ENCODE assay signal across 6 cellular contexts in genomic region chr14:24327914-24328313, GRCh38. TPM values are rescaled to one million over a fixed set of nuclear protein-coding genes. Genes with fewer than 3 reads are reported as not detected.
DNase-seq lines count a peak whose midpoint lies in the region; ATAC-seq and TF ChIP-seq lines count a peak whose summit lies in the region.
"Not testable (repeated sequence)": the region's sequence is repeated elsewhere in the genome, so short reads cannot be mapped to it uniquely, and the experiment has no call there.

No MANE protein-coding gene starts in this region.

- H3K9me3 ChIP-seq in BE2C, prostate gland: not testable (repeated sequence)

- TF ChIP-seq POLR2A in prostate gland (IDR thresholded peaks at IDR 0.05) = not testable (repeated sequence)

- TF ChIP-seq CTCF in BE2C (IDR thresholded peaks at IDR 0.05; ENCODE audit: low read depth, low read length) (peak; percentile 36), HFFc6 (IDR thresholded peaks at IDR 0.05) (peak; percentile 77), prostate gland (IDR thresholded peaks at IDR 0.05) (peak in 3 of 4 experiments; percentile 45 to 79 (median 72))

- DNase-seq in BE2C = peak; percentile 63
- DNase-seq in HFFc6 = peak; percentile 52
- peak; percentile 16 for DNase-seq in T1000 (lab: John Stamatoyannopoulos, UW)
- DNase-seq in central memory CD8-positive, alpha-beta T cell (ENCODE audit: low spot score in 2 of 2) = not testable (repeated sequence)
- DNase-seq in left ventricle myocardium superior = peak; percentile 73
- peak; percentile 36 for DNase-seq in prostate gland (ENCODE audit: low spot score)

- H3K4me1 Mint-ChIP-seq in HFFc6 (ENCODE audit: low read depth) = peaks cover 12% of the 10 kb centered on the region
- H3K4me1 Mint-ChIP-seq in central memory CD8-positive, alpha-beta T cell = peaks cover 62% of the 10 kb centered on the region

- H3K4me3 ChIP-seq in BE2C (ENCODE audit: low read depth, low read length); prostate gland: not testable (repeated sequence)

- H3K27me3 Mint-ChIP-seq in HFFc6 (ENCODE audit: insufficient read depth) = peaks cover 12% of the 10 kb centered on the region
- not testable (repeated sequence) for H3K27me3 Mint-ChIP-seq in central memory CD8-positive, alpha-beta T cell

- 1% methylated on average over 9 of the region's 9 CpGs for WGBS in prostate gland

- not testable (repeated sequence) for H3K9me3 Mint-ChIP-seq in HFFc6; central memory CD8-positive, alpha-beta T cell

- H3K4me3 Mint-ChIP-seq in HFFc6 = not testable (repeated sequence)
- peak overlapping the region; percentile 48 for H3K4me3 Mint-ChIP-seq in central memory CD8-positive, alpha-beta T cell

- H3K27ac ChIP-seq in prostate gland = not testable (repeated sequence)

- H3K27me3 ChIP-seq in BE2C; prostate gland (replicated peaks; ENCODE audit: insufficient read depth): not testable (repeated sequence)

- H3K4me1 ChIP-seq in BE2C; prostate gland (replicated peaks): not testable (repeated sequence)

- not testable (repeated sequence) for ATAC-seq in central memory CD8-positive, alpha-beta T cell (replicated peaks; ENCODE audit: extremely low read depth, poor library complexity, severe bottlenecking); left ventricle myocardium superior

- H3K36me3 Mint-ChIP-seq in HFFc6 (ENCODE audit: low read depth) = not testable (repeated sequence)
- peaks cover 19% of the 10 kb centered on the region for H3K36me3 Mint-ChIP-seq in central memory CD8-positive, alpha-beta T cell (ENCODE audit: insufficient read depth)

- intact Hi-C loops in left ventricle myocardium superior (cut with micrococcal nuclease); prostate gland (cut with DNase I): not testable (repeated sequence)

- H3K27ac Mint-ChIP-seq in HFFc6 = not testable (repeated sequence)
- H3K27ac Mint-ChIP-seq in central memory CD8-positive, alpha-beta T cell (ENCODE audit: low read depth) = peak overlapping the region; percentile 79

- H3K36me3 ChIP-seq in BE2C, prostate gland: not testable (repeated sequence)

RNA-seq across cellular contexts. Expression of gene ADCY4, which starts 7.0 kb away (rescaled TPM):
- polyA plus RNA-seq in BE2C (2012; ENCODE audit: insufficient read depth, insufficient read length, low read depth) = not detected
- total RNA-seq in HFFc6 (2021; fragmentation: NEBNext Ultra II Directional; extraction: Animal tissue kit (Norgen Biotek cat#: 25700)) = under 1 TPM in 3 of 6 experiments, not detected in 3; 0.25 to 0.41 (median 0.34) TPM
- total RNA-seq in left ventricle myocardium superior (26.5 TPM), prostate gland (10 to 100 TPM; 19.4 to 28.7 TPM)

RNA-seq across cellular contexts. Expression of gene RIPK3, which starts 11.9 kb away (rescaled TPM):
- polyA plus RNA-seq in BE2C (2012; ENCODE audit: insufficient read depth, insufficient read length, low read depth) = not detected
- not detected for total RNA-seq in HFFc6 (2021; fragmentation: NEBNext Ultra II Directional; extraction: Animal tissue kit (Norgen Biotek cat#: 25700))
- total RNA-seq in left ventricle myocardium superior (3.5 TPM), prostate gland (1 to 10 TPM; 1.9 to 7.6 TPM)

RNA-seq across cellular contexts. Expression of gene LTB4R, which starts 16.6 kb away (rescaled TPM):
- polyA plus RNA-seq in BE2C (2012; ENCODE audit: insufficient read depth, insufficient read length, low read depth) = 103 TPM
- total RNA-seq in HFFc6 (2021; fragmentation: NEBNext Ultra II Directional; extraction: Animal tissue kit (Norgen Biotek cat#: 25700)) = 1 to 10 TPM; 1.5 to 2.9 (median 1.9) TPM
- total RNA-seq in left ventricle myocardium superior (1.6 TPM), prostate gland (10 to 100 TPM; 11.8 to 14.2 TPM)

RNA-seq across cellular contexts. Expression of gene LTB4R2, which starts 18.0 kb away (rescaled TPM):
- polyA plus RNA-seq in BE2C (2012; ENCODE audit: insufficient read depth, insufficient read length, low read depth) = 55.5 TPM
- total RNA-seq in HFFc6 (2021; fragmentation: NEBNext Ultra II Directional; extraction: Animal tissue kit (Norgen Biotek cat#: 25700)) = 1 to 10 TPM; 2.2 to 3.0 (median 2.3) TPM
- total RNA-seq in left ventricle myocardium superior (1.5 TPM), prostate gland (10 to 100 TPM; 19.5 to 27.3 TPM)

RNA-seq across cellular contexts. Expression of gene CIDEB, which starts 20.1 kb away (rescaled TPM):
- 9.7 TPM for polyA plus RNA-seq in BE2C (2012; ENCODE audit: insufficient read depth, insufficient read length, low read depth)
- under 1 TPM in 5 of 6 experiments, not detected in 1; 0.17 to 0.40 (median 0.20) TPM for total RNA-seq in HFFc6 (2021; fragmentation: NEBNext Ultra II Directional; extraction: Animal tissue kit (Norgen Biotek cat#: 25700))
- total RNA-seq in left ventricle myocardium superior (3.9 TPM), prostate gland (10 to 100 TPM in 1 of 2 donors, 1 to 10 TPM in 1; 9.1 to 17.8 TPM)

Comparison
In these comparisons a context has a peak if more than half of its experiments do, and no peak if none do; other contexts are left out.
1. RNA of gene ADCY4, which starts 7.0 kb away (total RNA-seq): 19.4 to 28.7 TPM in prostate gland and 26.5 TPM in left ventricle myocardium superior (single experiment); 0.25 to 0.41 TPM in HFFc6; every median in the first group is over 10 times any median in the second.
2. Peak in every context shown above with its lines, with median percentiles within 50 percentile points of each other: CTCF ChIP-seq.